1 cellular context compared by ENCODE assay signal in genomic region chr15:55344206-55344605, GRCh38.
TF ChIP-seq lines count a peak whose summit lies in the region.

No MANE protein-coding gene starts in this region.

TF ChIP-seq in HepG2, 621 proteins besides CTCF, POLR2A, EP300 and RAD21:
- TF ChIP-seq ZNF616 (CRISPR knock-in tag; IDR thresholded peaks at IDR 0.05; ENCODE audit: low read depth) (no peak), ELF4 (CRISPR knock-in tag; IDR thresholded peaks at IDR 0.05; ENCODE audit: borderline replicate concordance) (no peak), MLXIP (CRISPR knock-in tag; IDR thresholded peaks at IDR 0.05; ENCODE audit: borderline replicate concordance) (no peak), HNRNPLL (IDR thresholded peaks at IDR 0.05; ENCODE audit: low read depth, low read length, poor library complexity, severe bottlenecking) (no peak), ZNF503 (CRISPR knock-in tag; IDR thresholded peaks at IDR 0.05) (no peak), MAX (IDR thresholded peaks at IDR 0.05) (no peak), ZNF761 (CRISPR knock-in tag; conservative IDR thresholded peaks at IDR 0.05) (no peak)
